In genomic region chr12:59084758-59085383, GRCh38 we compare ENCODE assay signal across 10 cellular contexts.
A peak's percentile ranks its signal among the peaks of the same experiment; 100 is the strongest.
DNase-seq lines count a peak whose midpoint lies in the region; ATAC-seq and TF ChIP-seq lines count a peak whose summit lies in the region.
"Had no signal": no experiment of that assay in that cellular context is flagged by ENCODE, and none has a peak within 500 bp of the region (broad histone marks: within the 10 kb centered on the region; RNA-seq: fewer than 3 reads in every experiment).

No MANE protein-coding gene starts in this region.

- H4K8ac ChIP-seq in neuronal stem cell (ENCODE audit: low read depth, low read length): no peak overlapping the region

- H2BK120ac ChIP-seq in neuronal stem cell (ENCODE audit: low read depth, low read length): no peak overlapping the region

- no peak overlapping the region for H3K14ac ChIP-seq in neuronal stem cell (ENCODE audit: low read length)

- no peaks in the 10 kb centered on the region for H3K79me1 ChIP-seq in neuronal stem cell (ENCODE audit: low read depth, low read length)

- H3K4me1 Mint-ChIP-seq in endothelial cell (ENCODE audit: unreplicated experiment): peaks cover 36% of the 10 kb centered on the region

- H3K9ac ChIP-seq in neuronal stem cell (ENCODE audit: low read depth, low read length, poor library complexity): no peak overlapping the region

- no peak overlapping the region for H3K4me3 Mint-ChIP-seq in endothelial cell (ENCODE audit: unreplicated experiment)

- WGBS in neuronal stem cell (ENCODE audit: extremely low coverage in 2 of 2, insufficient read length in 2 of 2, insufficient replicate concordance in 1 of 2), 2 donors: no CpG with 5 or more reads among the region's 11 CpGs

- H3K27ac ChIP-seq in neuronal stem cell (replicated peaks; ENCODE audit: low read length): peak overlapping the region; percentile 28

- H3K27ac Mint-ChIP-seq in endothelial cell (ENCODE audit: unreplicated experiment): peak overlapping the region; percentile 76
- H3K27ac Mint-ChIP-seq: activated T-helper 2 cell treated with anti-CD3 and anti-CD28 coated beads, Interferon-gamma antibody, Interleukin-2, Interleukin-4, amounts not matched to agents 10 μg/mL and 5 μg/mL and 100 μg/mL, durations not matched to agents 14 hours and 24 hours and 36 hours had no signal

- no peak overlapping the region for H3K23ac ChIP-seq in neuronal stem cell (ENCODE audit: low read depth, low read length, poor library complexity)

- no peak overlapping the region for H3K4ac ChIP-seq in neuronal stem cell (ENCODE audit: low read length)

- H3K18ac ChIP-seq in neuronal stem cell (ENCODE audit: low read length): peak overlapping the region; percentile 9

- H3K36me3 Mint-ChIP-seq in endothelial cell (ENCODE audit: low read depth, unreplicated experiment): no peaks in the 10 kb centered on the region

- no peaks in the 10 kb centered on the region for H3K9me3 Mint-ChIP-seq in endothelial cell (ENCODE audit: unreplicated experiment)
- H3K9me3 Mint-ChIP-seq: activated T-helper 2 cell treated with anti-CD3 and anti-CD28 coated beads, Interferon-gamma antibody, Interleukin-2, Interleukin-4, amounts not matched to agents 10 μg/mL and 5 μg/mL and 100 μg/mL, durations not matched to agents 14 hours and 24 hours and 36 hours had no signal

- POLR2A ChIA-PET in BJ (lab: Charles Lee): interaction anchor here (0.5 to 0.6 kb wide), 4 partner anchors 18 to 660 kb away, joined by 3 to 13 read pairs (median 9); no protein-coding TSS in a partner anchor

- H3K36me3 ChIP-seq in BJ (ENCODE audit: control insufficient read depth, insufficient read depth, low read length) (no peaks in the 10 kb centered on the region), neuronal stem cell (replicated peaks in 1 of 2; ENCODE audit: control insufficient read depth in 2 of 2, insufficient read depth in 2 of 2, low read length in 2 of 2) (no peaks in the 10 kb centered on the region)

- no peaks in the 10 kb centered on the region for H3K27me3 Mint-ChIP-seq in endothelial cell (ENCODE audit: unreplicated experiment)

- H2AK5ac ChIP-seq in neuronal stem cell (ENCODE audit: low read depth, low read length): no peak overlapping the region

- no peak overlapping the region for H2BK15ac ChIP-seq in neuronal stem cell (ENCODE audit: low read length)

- peak overlapping the region; percentile 78 for H2AFZ ChIP-seq in neuronal stem cell (ENCODE audit: low read length)

- no peak overlapping the region for H3K4me2 ChIP-seq in neuronal stem cell (ENCODE audit: insufficient read depth, low read length, poor library complexity, severe bottlenecking)

- H3K9me3 ChIP-seq in neuronal stem cell (replicated peaks in 1 of 2; ENCODE audit: control insufficient read depth in 2 of 2, insufficient read depth in 1 of 2, low read depth in 1 of 2, low read length in 2 of 2): no peaks in the 10 kb centered on the region

- H3K4me3 ChIP-seq in BJ (ENCODE audit: low read depth, low read length) (no peak overlapping the region), neuronal stem cell (ENCODE audit: low read length in 2 of 2) (no peak overlapping the region)

- H2BK12ac ChIP-seq in neuronal stem cell (ENCODE audit: low read length): no peak overlapping the region

- H3K27me3 ChIP-seq in BJ (ENCODE audit: control insufficient read depth, insufficient read depth, low read length) (no peaks in the 10 kb centered on the region), neuronal stem cell (ENCODE audit: control insufficient read depth in 3 of 3, insufficient read depth in 3 of 3, low read depth in 1 of 3, low read length in 3 of 3) (no peaks in the 10 kb centered on the region)

- DNase-seq in BJ (ENCODE audit: low read depth) (peak; percentile 44), NCI-H2171 (lab: John Stamatoyannopoulos, UW) (peak; percentile 57), endothelial cell (ENCODE audit: low spot score) (no peak), neuronal stem cell (ENCODE audit: low spot score) (no peak), H4 (ENCODE audit: low spot score) (no peak), GM19238 (ENCODE audit: insufficient read length, low spot score) (no peak)
- DNase-seq in stimulated activated CD4-positive, alpha-beta T cell treated with anti-CD3 and anti-CD28 coated beads, Interleukin-12 subunit alpha, Interleukin-12 subunit beta, amount 100 ng/mL, for 4 hours: no peak
- DNase-seq: NCI-H2029 had no signal

- H3K4me1 ChIP-seq in neuronal stem cell (ENCODE audit: control insufficient read depth in 2 of 2, insufficient read depth in 1 of 2, low read depth in 1 of 2, low read length in 2 of 2): peaks cover 5 to 7% of the 10 kb centered on the region in 2 donors

- no peak overlapping the region for H4K91ac ChIP-seq in neuronal stem cell (ENCODE audit: low read depth, low read length, poor library complexity)

- no peak overlapping the region for H2BK5ac ChIP-seq in neuronal stem cell (ENCODE audit: low read length)

- ATAC-seq in HG03025 (IDR thresholded peaks at IDR 0.05; ENCODE audit: low FRiP score, unreplicated experiment): no peak

- TF ChIP-seq CTCF in BJ (IDR thresholded peaks at IDR 0.05; ENCODE audit: insufficient read depth, low read depth, low read length) (0 out of 2 replicates have a peak, but pooled peaks have one; percentile 17), endothelial cell (IDR thresholded peaks at IDR 0.05; ENCODE audit: unreplicated experiment) (no peak)

- CTCF ChIA-PET in BJ (lab: Yijun Ruan, JAX): interaction anchor here (0.7 to 5.0 kb wide), 4 partner anchors 23 to 1102 kb away, joined by 3 to 46 read pairs (median 3); no protein-coding TSS in a partner anchor

Comparison
In these comparisons a context has a peak if more than half of its experiments do, and no peak if none do; other contexts are left out.
1. DNase-seq: peak in BJ (single experiment) and NCI-H2171 (single experiment); none in endothelial cell (single experiment), neuronal stem cell (single experiment), stimulated activated CD4-positive, alpha-beta T cell treated with anti-CD3 and anti-CD28 coated beads, Interleukin-12 subunit alpha, Interleukin-12 subunit beta, amount 100 ng/mL, for 4 hours (single experiment), H4 (single experiment) and GM19238 (single experiment).